ENCODE assay signal across 18 cellular contexts in genomic region chr5:138370537-138370936, GRCh38. TPM values are rescaled to one million over a fixed set of nuclear protein-coding genes. Genes with fewer than 3 reads are reported as not detected.
DNase-seq lines count a peak whose midpoint lies in the region; ATAC-seq, FAIRE-seq and TF ChIP-seq lines count a peak whose summit lies in the region.
"Had no signal": no experiment of that assay in that cellular context is flagged by ENCODE, and none has a peak within 500 bp of the region (broad histone marks: within the 10 kb centered on the region; RNA-seq: fewer than 3 reads in every experiment).

No MANE protein-coding gene starts in this region.

- DNase-seq in EL (peak; percentile 9), MG63 (peak; percentile 21), fibroblast of gingiva (ENCODE audit: low read depth) (peak; percentile 76), psoas muscle (no peak), kidney (no peak), trophoblast cell (no peak)
- DNase-seq: activated CD8-positive, alpha-beta T cell treated with anti-CD3 and anti-CD28 coated beads for 36 hours; activated gamma-delta T cell treated with Interleukin-2 at 50 U/mL for 16 hours; NCI-H2029; stimulated activated CD4-positive, alpha-beta T cell treated with anti-CD3 and anti-CD28 coated beads, Interleukin-12 subunit alpha, Interleukin-12 subunit beta, amount 100 ng/mL, for 4 hours; T1000 had no signal

- no peak overlapping the region for H3K9ac ChIP-seq in kidney (ENCODE audit: low read length in 2 of 2)
- H3K9ac ChIP-seq in trophoblast cell (ENCODE audit: low read length) = no peak overlapping the region

- H2AFZ ChIP-seq in trophoblast cell (ENCODE audit: insufficient read depth, low read length, poor library complexity) = no peak overlapping the region

- no peak overlapping the region for H4K8ac ChIP-seq in trophoblast cell (ENCODE audit: low read depth, low read length)

- no peak overlapping the region for H4K12ac ChIP-seq in trophoblast cell (ENCODE audit: low read depth, low read length)

- no peak for FAIRE-seq in kidney (lab: Jason Lieb, UNC)
- FAIRE-seq: GM18507, urothelium cell line had no signal

- peaks cover 3% of the 10 kb centered on the region for H3K79me2 ChIP-seq in trophoblast cell (ENCODE audit: control insufficient read depth, insufficient read depth, low read length, poor library complexity)

- H3K36me3 ChIP-seq in MG63 (peaks cover 28% of the 10 kb centered on the region), psoas muscle (ENCODE audit: insufficient read depth in 1 of 2, low read depth in 1 of 2) (peaks cover 0 to 31% of the 10 kb centered on the region in 2 donors), kidney (ENCODE audit: control insufficient read depth in 1 of 2, insufficient read depth in 2 of 2, low read length in 2 of 2) (peaks cover 0 to 3% of the 10 kb centered on the region in 2 donors), trophoblast cell (ENCODE audit: control insufficient read depth in 1 of 2, insufficient read depth in 2 of 2, low read length in 2 of 2) (peaks cover 2 to 10% of the 10 kb centered on the region in 2 experiments)
- H3K36me3 ChIP-seq: breast epithelium had no signal

- H3K4me2 ChIP-seq in trophoblast cell (ENCODE audit: low read length) = no peak overlapping the region

- H2BK5ac ChIP-seq in trophoblast cell (ENCODE audit: low read depth, low read length, poor library complexity) = no peak overlapping the region

- H3K27me3 ChIP-seq in MG63 (no peaks in the 10 kb centered on the region), psoas muscle (ENCODE audit: insufficient read depth in 3 of 3, low read length in 2 of 3) (no peaks in the 10 kb centered on the region), trophoblast cell (ENCODE audit: insufficient read depth, low read length) (no peaks in the 10 kb centered on the region)
- H3K27me3 ChIP-seq: breast epithelium had no signal

- H4K91ac ChIP-seq in trophoblast cell (ENCODE audit: low read depth, low read length) = no peak overlapping the region

- WGBS in psoas muscle, 3 donors = 44 to 83% (median 57%) methylated on average over 3 of the region's 3 CpGs
- no CpG with 5 or more reads among the region's 3 CpGs for WGBS in trophoblast cell (ENCODE audit: extremely low coverage, insufficient coverage, insufficient read length)

- H3K4ac ChIP-seq in trophoblast cell (ENCODE audit: low read depth, low read length) = no peak overlapping the region

- TF ChIP-seq CTCF in psoas muscle (IDR thresholded peaks at IDR 0.05) = no peak
- no peak for TF ChIP-seq CTCF in kidney (IDR thresholded peaks at IDR 0.05; ENCODE audit: borderline replicate concordance, extremely low read depth, insufficient read depth)

- intact Hi-C loops in psoas muscle (cut with DNase I) (no loop called here), kidney (cut with DNase I) (no loop called here)

- H3K27ac ChIP-seq in psoas muscle (peak overlapping the region; percentile 71), kidney (ENCODE audit: low read depth in 2 of 2, low read length in 2 of 2) (no peak overlapping the region), trophoblast cell (ENCODE audit: low read depth, low read length) (no peak overlapping the region)
- H3K27ac ChIP-seq: breast epithelium, epithelial cell of prostate had no signal

- no peaks in the 10 kb centered on the region for H3K79me1 ChIP-seq in trophoblast cell (ENCODE audit: low read length)

- no peak overlapping the region for H2BK12ac ChIP-seq in trophoblast cell (ENCODE audit: low read length)

- no peak overlapping the region for H2BK120ac ChIP-seq in trophoblast cell (ENCODE audit: insufficient read depth, low read length, poor library complexity)

- no peak overlapping the region for H3K23ac ChIP-seq in trophoblast cell (ENCODE audit: low read length)

- peaks cover 74% of the 10 kb centered on the region for H3K4me1 ChIP-seq in psoas muscle
- peaks cover 0 to 6% of the 10 kb centered on the region in 2 donors for H3K4me1 ChIP-seq in kidney (ENCODE audit: control insufficient read depth in 1 of 2, insufficient read depth in 1 of 2, low read depth in 1 of 2, low read length in 2 of 2)
- H3K4me1 ChIP-seq in trophoblast cell (ENCODE audit: control insufficient read depth in 1 of 2, insufficient read depth in 2 of 2, low read length in 2 of 2) = peaks cover 0 to 6% of the 10 kb centered on the region in 2 experiments
- H3K4me1 ChIP-seq: breast epithelium had no signal

- H3K14ac ChIP-seq in trophoblast cell (ENCODE audit: low read length) = no peak overlapping the region

- H3K4me3 ChIP-seq in MG63 (no peak overlapping the region), psoas muscle (no peak overlapping the region), kidney (ENCODE audit: low read length in 2 of 2) (no peak overlapping the region), trophoblast cell (ENCODE audit: low read depth, low read length) (no peak overlapping the region)
- H3K4me3 ChIP-seq: breast epithelium had no signal

- ATAC-seq in psoas muscle = peak; percentile 46 to 78 (median 58)
- no peak for ATAC-seq in HG03045 (IDR thresholded peaks at IDR 0.05; ENCODE audit: unreplicated experiment)
- no peak for ATAC-seq in GM18517 (IDR thresholded peaks at IDR 0.05; ENCODE audit: unreplicated experiment)
- ATAC-seq: activated CD8-positive, alpha-beta T cell treated with anti-CD3 and anti-CD28 coated beads for 36 hours had no signal

- H3K18ac ChIP-seq in trophoblast cell (ENCODE audit: low read length) = no peak overlapping the region

- H3K9me3 ChIP-seq in MG63 (no peaks in the 10 kb centered on the region), psoas muscle (no peaks in the 10 kb centered on the region), kidney (ENCODE audit: control insufficient read depth in 1 of 2, low read length in 2 of 2) (no peaks in the 10 kb centered on the region), trophoblast cell (ENCODE audit: insufficient read depth, low read depth, low read length) (no peaks in the 10 kb centered on the region)
- H3K9me3 ChIP-seq: breast epithelium had no signal

- no peak overlapping the region for H2AK5ac ChIP-seq in trophoblast cell (ENCODE audit: low read length)

RNA-seq across cellular contexts. Expression of gene KDM3B, which starts 18.1 kb away (rescaled TPM):
- total RNA-seq in MG63 (2014; rRNA removed; shearing (Covaris generic); ENCODE audit: low replicate concordance) = 41.6 and 42.9 TPM in 2 replicates
- total RNA-seq in psoas muscle = 10 to 100 TPM; 49.0 to 58.3 (median 54.1) TPM
- 10 to 100 TPM; 11.7 to 52.7 (median 28.9) TPM for polyA plus RNA-seq in psoas muscle
- 69.6 TPM for total RNA-seq in kidney
- polyA plus RNA-seq in kidney (ENCODE audit: insufficient read depth, low read depth, low replicate concordance) = 18.5 TPM
- 25.5 and 26.6 TPM in 2 replicates for polyA plus RNA-seq in trophoblast cell (2013)

RNA-seq across cellular contexts. Expression of gene FAM53C, which starts 32.5 kb away (rescaled TPM):
- total RNA-seq in MG63 (2014; rRNA removed; shearing (Covaris generic); ENCODE audit: low replicate concordance) = 34.5 and 76.2 TPM in 2 replicates
- total RNA-seq in psoas muscle = 10 to 100 TPM; 35.9 to 57.6 (median 36.9) TPM
- polyA plus RNA-seq in psoas muscle = 10 to 100 TPM; 10.8 to 50.3 (median 23.5) TPM
- 18.9 TPM for total RNA-seq in kidney
- 8.1 TPM for polyA plus RNA-seq in kidney (ENCODE audit: insufficient read depth, low read depth, low replicate concordance)
- 39.8 and 41.7 TPM in 2 replicates for polyA plus RNA-seq in trophoblast cell (2013)

RNA-seq across cellular contexts. Expression of gene CDC25C, which starts 38.9 kb away (rescaled TPM):
- total RNA-seq in MG63 (2014; rRNA removed; shearing (Covaris generic); ENCODE audit: low replicate concordance) = 20.2 and 23.9 TPM in 2 replicates
- total RNA-seq in psoas muscle (not detected), kidney (0.25 TPM)
- polyA plus RNA-seq in psoas muscle (under 1 TPM in 1 of 3 donors, not detected in 2; 0.12 TPM), kidney (ENCODE audit: insufficient read depth, low read depth, low replicate concordance) (not detected)
- polyA plus RNA-seq in trophoblast cell (2013) = 13.6 and 14.2 TPM in 2 replicates
- total RNA-seq: B cell had no signal

Comparison
In these comparisons a context has a peak if more than half of its experiments do, and no peak if none do; other contexts are left out.
1. DNase-seq: peak in EL (single experiment), MG63 (single experiment) and fibroblast of gingiva (single experiment); none in psoas muscle (0 of 2), kidney (single experiment) and trophoblast cell (0 of 2).
2. ATAC-seq: peak in psoas muscle (4 of 4); none in HG03045 (single experiment) and GM18517 (single experiment).
3. RNA of gene CDC25C, which starts 38.9 kb away (total RNA-seq): 20.2 to 23.9 TPM in MG63; 0.25 TPM in kidney (single experiment) and not detected in psoas muscle; every median in the first group is over 10 times any median in the second.